Comparison of ENCODE assay signal across 8 cellular contexts in genomic region chr17:3913531-3914318, GRCh38. TPM values are rescaled to one million over a fixed set of nuclear protein-coding genes. Genes with fewer than 3 reads are reported as not detected.
DNase-seq lines count a peak whose midpoint lies in the region; ATAC-seq and TF ChIP-seq lines count a peak whose summit lies in the region.

No MANE protein-coding gene starts in this region.

- peaks cover 0 to 53% (median 23%) of the 10 kb centered on the region in 4 donors for H3K4me1 Mint-ChIP-seq in CD4-positive, CD25-positive, alpha-beta regulatory T cell

- H3K4me3 Mint-ChIP-seq in CD4-positive, CD25-positive, alpha-beta regulatory T cell = peak overlapping the region in 1 of 4 donors; percentile 24

- TF ChIP-seq CTCF in ovary (IDR thresholded peaks at IDR 0.05) = peak; percentile 86 to 96 (median 92)
- peak; percentile 97 to 98 for TF ChIP-seq CTCF in tibial artery (IDR thresholded peaks at IDR 0.05)

- peak overlapping the region; percentile 18 to 80 (median 75) for H3K27ac Mint-ChIP-seq in CD4-positive, CD25-positive, alpha-beta regulatory T cell

- no peak for TF ChIP-seq EP300 in ovary (IDR thresholded peaks at IDR 0.05)

- no peaks in the 10 kb centered on the region for H3K36me3 Mint-ChIP-seq in CD4-positive, CD25-positive, alpha-beta regulatory T cell

- no peak for TF ChIP-seq POLR2A in ovary (IDR thresholded peaks at IDR 0.05)

- H3K27me3 ChIP-seq in CD4-positive, CD25-positive, alpha-beta regulatory T cell (ENCODE audit: control insufficient read depth, insufficient read depth, low read length) = no peaks in the 10 kb centered on the region
- H3K27me3 ChIP-seq in ovary (no peaks in the 10 kb centered on the region), tibial artery (no peaks in the 10 kb centered on the region)

- no peaks in the 10 kb centered on the region for H3K36me3 ChIP-seq in CD4-positive, CD25-positive, alpha-beta regulatory T cell (ENCODE audit: control insufficient read depth, insufficient read depth, low read length)
- H3K36me3 ChIP-seq in ovary (no peaks in the 10 kb centered on the region), tibial artery (no peaks in the 10 kb centered on the region)

- no peak overlapping the region for H3K27ac ChIP-seq in CD4-positive, CD25-positive, alpha-beta regulatory T cell (ENCODE audit: insufficient read depth, low read length, poor library complexity, severe bottlenecking)
- no peak overlapping the region for H3K27ac ChIP-seq in ovary
- H3K27ac ChIP-seq in tibial artery = peak overlapping the region; percentile 84 to 91

- no peaks in the 10 kb centered on the region for H3K27me3 Mint-ChIP-seq in CD4-positive, CD25-positive, alpha-beta regulatory T cell

- ATAC-seq in CD4-positive, CD25-positive, alpha-beta regulatory T cell (ENCODE audit: low read depth in 2 of 2) = peak; percentile 74 to 77
- peak; percentile 55 for ATAC-seq in GM19395 (IDR thresholded peaks at IDR 0.05; ENCODE audit: unreplicated experiment)

- no peaks in the 10 kb centered on the region for H3K9me3 Mint-ChIP-seq in CD4-positive, CD25-positive, alpha-beta regulatory T cell

- intact Hi-C loops in ovary (cut with DNase I) = loop anchor here (5.0 to 10.0 kb wide), 4 partner anchors 49 to 94 kb away; no protein-coding TSS in a partner anchor
- intact Hi-C loops in tibial artery (cut with DNase I; ENCODE audit: low total_unique reads) = loop anchor here (5.0 kb wide), 2 partner anchors 94 to 164 kb away; no protein-coding TSS in a partner anchor

- H3K4me3 ChIP-seq in CD4-positive, CD25-positive, alpha-beta regulatory T cell (ENCODE audit: low read depth, low read length) = no peak overlapping the region
- H3K4me3 ChIP-seq in ovary (no peak overlapping the region), tibial artery (peak overlapping the region; percentile 53 to 63)

- WGBS in ovary, 3 donors = 26 to 32% (median 29%) methylated on average over 17 of the region's 17 CpGs

- DNase-seq in CD4-positive, CD25-positive, alpha-beta regulatory T cell = peak; percentile 66 to 77 (median 74)
- DNase-seq in HuH-7 (ENCODE audit: low spot score) (peak; percentile 90), SK-N-DZ (ENCODE audit: low spot score) (peak; percentile 72), globus pallidus (ENCODE audit: low spot score) (peak; percentile 64), ovary (peak; percentile 70 to 87 (median 81)), tibial artery (peak; percentile 74 to 90)
- DNase-seq in activated naive CD4-positive, alpha-beta T cell (lab: John Stamatoyannopoulos, UW) = peak; percentile 52 to 71 (median 66)

- H3K4me1 ChIP-seq in CD4-positive, CD25-positive, alpha-beta regulatory T cell (ENCODE audit: control insufficient read depth, insufficient read depth, low read length, poor library complexity, severe bottlenecking) = peaks cover 27% of the 10 kb centered on the region
- H3K4me1 ChIP-seq in ovary (ENCODE audit: insufficient read depth) (peaks cover 12% of the 10 kb centered on the region), tibial artery (peaks cover 7 to 76% (median 24%) of the 10 kb centered on the region in 4 donors)

- no peaks in the 10 kb centered on the region for H3K9me3 ChIP-seq in CD4-positive, CD25-positive, alpha-beta regulatory T cell (ENCODE audit: control insufficient read depth in 2 of 2, low read length in 2 of 2)
- H3K9me3 ChIP-seq in ovary (no peaks in the 10 kb centered on the region), tibial artery (no peaks in the 10 kb centered on the region)

RNA-seq across cellular contexts. Expression of gene P2RX1, which starts 2.5 kb away (rescaled TPM):
- 2.3 TPM for total RNA-seq in CD4-positive, CD25-positive, alpha-beta regulatory T cell
- not detected for polyA plus RNA-seq in CD4-positive, CD25-positive, alpha-beta regulatory T cell
- not detected in 2 replicates for polyA plus RNA-seq in SK-N-DZ (2014; cell fraction: cytosol; rRNA removed)
- 0.05 and 0.23 TPM in 2 replicates for polyA plus RNA-seq in SK-N-DZ (2014; cell fraction: nucleus; rRNA removed)
- total RNA-seq in ovary = 1 to 10 TPM in 2 of 7 donors, under 1 TPM in 5; 0.24 to 3.0 (median 0.65) TPM
- polyA plus RNA-seq in ovary = 1 to 10 TPM; 3.2 to 4.6 TPM

RNA-seq across cellular contexts. Expression of gene CAMKK1, which starts 20.9 kb away (rescaled TPM):
- total RNA-seq in CD4-positive, CD25-positive, alpha-beta regulatory T cell = 3.2 TPM
- under 1 TPM; 0.09 to 0.96 (median 0.72) TPM for polyA plus RNA-seq in CD4-positive, CD25-positive, alpha-beta regulatory T cell
- polyA plus RNA-seq in SK-N-DZ (2014; cell fraction: cytosol; rRNA removed) = 7.0 and 7.4 TPM in 2 replicates
- 17.1 and 18.6 TPM in 2 replicates for polyA plus RNA-seq in SK-N-DZ (2014; cell fraction: nucleus; rRNA removed)
- total RNA-seq in ovary = 10 to 100 TPM in 3 of 7 donors, 1 to 10 TPM in 4; 4.7 to 15.1 (median 9.8) TPM
- polyA plus RNA-seq in ovary = 1 to 10 TPM; 2.8 to 4.6 TPM

RNA-seq across cellular contexts. Expression of gene ATP2A3, which starts 50.5 kb away (rescaled TPM):
- total RNA-seq in CD4-positive, CD25-positive, alpha-beta regulatory T cell = 306 TPM
- 10 to 100 TPM; 33.5 to 49.2 (median 41.2) TPM for polyA plus RNA-seq in CD4-positive, CD25-positive, alpha-beta regulatory T cell
- polyA plus RNA-seq in SK-N-DZ (2014; cell fraction: cytosol; rRNA removed) = 0.67 and 1.9 TPM in 2 replicates
- 0.70 and 0.73 TPM in 2 replicates for polyA plus RNA-seq in SK-N-DZ (2014; cell fraction: nucleus; rRNA removed)
- 1 to 10 TPM; 1.6 to 9.9 (median 4.2) TPM for total RNA-seq in ovary
- 1 to 10 TPM; 2.5 to 6.0 TPM for polyA plus RNA-seq in ovary

Comparison
In these comparisons a context has a peak if more than half of its experiments do, and no peak if none do; other contexts are left out.
1. H3K27ac ChIP-seq: peak in tibial artery (2 of 2); none in CD4-positive, CD25-positive, alpha-beta regulatory T cell (single experiment) and ovary (0 of 2).
2. H3K4me3 ChIP-seq: peak in tibial artery (2 of 2); none in CD4-positive, CD25-positive, alpha-beta regulatory T cell (single experiment) and ovary (single experiment).
3. RNA of gene ATP2A3, which starts 50.5 kb away (total RNA-seq): 306 TPM in CD4-positive, CD25-positive, alpha-beta regulatory T cell (single experiment); 1.6 to 9.9 TPM in ovary; every median in the first group is over 10 times any median in the second.
4. Peak in every context shown above with its lines, with median percentiles within 50 percentile points of each other: DNase-seq.